Comparison of ENCODE assay signal across 8 cellular contexts in genomic region chr7:152464312-152465117, GRCh38. TPM values are rescaled to one million over a fixed set of nuclear protein-coding genes. Genes with fewer than 3 reads are reported as not detected.
DNase-seq lines count a peak whose midpoint lies in the region; ATAC-seq and TF ChIP-seq lines count a peak whose summit lies in the region.

No MANE protein-coding gene starts in this region.

- no peak for TF ChIP-seq CTCF in cardiac muscle cell (IDR thresholded peaks at IDR 0.05; ENCODE audit: low read depth, low read length)
- no peak for TF ChIP-seq CTCF in parathyroid adenoma (IDR thresholded peaks at IDR 0.05)
- no peak for TF ChIP-seq CTCF in tibial nerve (IDR thresholded peaks at IDR 0.05)

- H3K4me1 ChIP-seq in SJCRH30 = peaks cover 11% of the 10 kb centered on the region
- H3K4me1 ChIP-seq in cardiac muscle cell (ENCODE audit: low read depth) = peaks cover 11% of the 10 kb centered on the region
- H3K4me1 ChIP-seq in parathyroid adenoma = peaks cover 20% of the 10 kb centered on the region
- H3K4me1 ChIP-seq in tibial nerve = peaks cover 0 to 27% (median 10%) of the 10 kb centered on the region in 4 donors

- DNase-seq in EH (ENCODE audit: low read depth) (peak; percentile 66), HUDEP-2 (lab: John Stamatoyannopoulos, UW; ENCODE audit: unreplicated experiment in 76 of 76) (peak in 63 of 76 experiments; percentile 4 to 79 (median 52)), SJCRH30 (peak; percentile 77), cardiac muscle cell (ENCODE audit: low read depth in 1 of 2, low spot score in 1 of 2) (peak; percentile 81 to 91), tibial nerve (ENCODE audit: low spot score in 2 of 2) (peak; percentile 44 to 48)
- DNase-seq in activated naive CD8-positive, alpha-beta T cell treated with anti-CD3 and anti-CD28 coated beads for 36 hours = peak; percentile 84

- H3K4me3 Mint-ChIP-seq in activated naive CD8-positive, alpha-beta T cell treated with anti-CD3 and anti-CD28 coated beads for 36 hours = peak overlapping the region; percentile 88

- peak overlapping the region; percentile 78 for H3K4me3 ChIP-seq in SJCRH30
- peak overlapping the region; percentile 88 for H3K4me3 ChIP-seq in cardiac muscle cell
- peak overlapping the region; percentile 84 for H3K4me3 ChIP-seq in parathyroid adenoma (ENCODE audit: low read depth, low read length)
- H3K4me3 ChIP-seq in tibial nerve = peak overlapping the region; percentile 76 to 97 (median 93)

- 0 to 1% methylated on average over 37 to 66 of the region's 91 CpGs for WGBS in tibial nerve, 2 donors

- H3K27ac ChIP-seq in SJCRH30 = peak overlapping the region; percentile 55
- H3K27ac ChIP-seq in cardiac muscle cell = peak overlapping the region; percentile 100
- peak overlapping the region; percentile 97 for H3K27ac ChIP-seq in parathyroid adenoma
- peak overlapping the region; percentile 83 to 100 (median 100) for H3K27ac ChIP-seq in tibial nerve

- no peak for TF ChIP-seq POLR2A in tibial nerve (IDR thresholded peaks at IDR 0.05)

- peaks cover 8% of the 10 kb centered on the region for H3K4me1 Mint-ChIP-seq in activated naive CD8-positive, alpha-beta T cell treated with anti-CD3 and anti-CD28 coated beads for 36 hours

- peak; percentile 33 for ATAC-seq in GM21390 (IDR thresholded peaks at IDR 0.05; ENCODE audit: unreplicated experiment)

- H3K27me3 Mint-ChIP-seq in activated naive CD8-positive, alpha-beta T cell treated with anti-CD3 and anti-CD28 coated beads for 36 hours = no peaks in the 10 kb centered on the region

- H3K9ac ChIP-seq in parathyroid adenoma = peak overlapping the region; percentile 94

- H3K9me3 Mint-ChIP-seq in activated naive CD8-positive, alpha-beta T cell treated with anti-CD3 and anti-CD28 coated beads for 36 hours = no peaks in the 10 kb centered on the region

- H3K36me3 ChIP-seq in SJCRH30 = no peaks in the 10 kb centered on the region
- no peaks in the 10 kb centered on the region for H3K36me3 ChIP-seq in cardiac muscle cell
- H3K36me3 ChIP-seq in parathyroid adenoma (ENCODE audit: control insufficient read depth, insufficient read depth, low read length) = no peaks in the 10 kb centered on the region
- H3K36me3 ChIP-seq in tibial nerve = no peaks in the 10 kb centered on the region

- H3K27me3 ChIP-seq in SJCRH30 (no peaks in the 10 kb centered on the region), cardiac muscle cell (no peaks in the 10 kb centered on the region), parathyroid adenoma (ENCODE audit: control insufficient read depth, insufficient read depth, low read length) (no peaks in the 10 kb centered on the region), tibial nerve (no peaks in the 10 kb centered on the region)

- peaks cover 2% of the 10 kb centered on the region for H3K36me3 Mint-ChIP-seq in activated naive CD8-positive, alpha-beta T cell treated with anti-CD3 and anti-CD28 coated beads for 36 hours

- TF ChIP-seq EP300 in tibial nerve (IDR thresholded peaks at IDR 0.05) = no peak

- no peaks in the 10 kb centered on the region for H3K79me2 ChIP-seq in parathyroid adenoma

- H3K4me2 ChIP-seq in parathyroid adenoma (ENCODE audit: low read length) = peak overlapping the region; percentile 76

- peak overlapping the region; percentile 88 for H3K27ac Mint-ChIP-seq in activated naive CD8-positive, alpha-beta T cell treated with anti-CD3 and anti-CD28 coated beads for 36 hours

- H3K9me3 ChIP-seq in SJCRH30 (replicated peaks) (no peaks in the 10 kb centered on the region), cardiac muscle cell (ENCODE audit: low read depth) (no peaks in the 10 kb centered on the region), parathyroid adenoma (ENCODE audit: control insufficient read depth, low read length) (no peaks in the 10 kb centered on the region), tibial nerve (no peaks in the 10 kb centered on the region)

- H2AFZ ChIP-seq in parathyroid adenoma = peak overlapping the region; percentile 97

RNA-seq across cellular contexts. Expression of gene KMT2C, which starts 28.7 kb away (rescaled TPM):
- total RNA-seq in SJCRH30 (2014; rRNA removed; shearing (Covaris generic)) = 33.2 and 35.1 TPM in 2 replicates
- 10 to 100 TPM; 34.2 to 38.2 TPM for total RNA-seq in activated naive CD8-positive, alpha-beta T cell treated with anti-CD3 and anti-CD28 coated beads for 36 hours
- 21.4 and 37.3 TPM in 2 replicates for total RNA-seq in cardiac muscle cell
- polyA plus RNA-seq in cardiac muscle cell = 22.8 and 30.9 TPM in 2 replicates
- total RNA-seq in tibial nerve = 10 to 100 TPM; 63.2 to 86.1 (median 69.4) TPM

Comparison
In these comparisons a context has a peak if more than half of its experiments do, and no peak if none do; other contexts are left out.
1. Peak in every context shown above with its lines: DNase-seq, ATAC-seq, H3K4me3 ChIP-seq and H3K27ac ChIP-seq.